Comparison of ENCODE assay signal across 8 cellular contexts in genomic region chr11:69949327-69949726, GRCh38.
DNase-seq lines count a peak whose midpoint lies in the region; ATAC-seq and TF ChIP-seq lines count a peak whose summit lies in the region.

No MANE protein-coding gene starts in this region.

- no peak overlapping the region for H3K56ac ChIP-seq in H9 (ENCODE audit: insufficient read length, low read depth, low read length)

- no peak overlapping the region for H4K8ac ChIP-seq in H9 (replicated peaks; ENCODE audit: insufficient read length, low read depth, low read length)

- no peak for TF ChIP-seq CTCF in H9 (conservative IDR thresholded peaks at IDR 0.05)
- TF ChIP-seq CTCF in spleen (IDR thresholded peaks at IDR 0.05 in 8 of 11, conservative IDR thresholded peaks at IDR 0.05 in 3 of 11), result no peak
- TF ChIP-seq CTCF in GM13977 (IDR thresholded peaks at IDR 0.05; ENCODE audit: extremely low read depth, insufficient read depth, missing control alignments), result no peak
- TF ChIP-seq CTCF in MM.1S (IDR thresholded peaks at IDR 0.05; ENCODE audit: low read length), result no peak

- no peak overlapping the region for H2BK5ac ChIP-seq in H9 (ENCODE audit: insufficient read length, low read length)

- no peaks in the 10 kb centered on the region for H3K23me2 ChIP-seq in H9 (ENCODE audit: insufficient read length, low read depth, low read length, poor library complexity, severe bottlenecking)

- H3K4me1 Mint-ChIP-seq in H9, result peaks cover 22% of the 10 kb centered on the region in 2 experiments

- peaks cover 4 to 9% of the 10 kb centered on the region in 2 experiments; a peak in 3 of 5 replicates for H3K9me3 Mint-ChIP-seq in H9

- no peak overlapping the region for H2BK12ac ChIP-seq in H9 (ENCODE audit: insufficient read length, low read depth, low read length)

- peaks cover 14% of the 10 kb centered on the region for H3K27me3 Mint-ChIP-seq in H9 (ENCODE audit: low read depth)

- no peak overlapping the region for H3T11ph ChIP-seq in H9 (ENCODE audit: low read length)

- no peak overlapping the region for H4K91ac ChIP-seq in H9 (ENCODE audit: insufficient read length, low read depth, low read length)

- peak; percentile 48 for DNase-seq in H9
- peak; percentile 68 for DNase-seq in adipocyte (ENCODE audit: low read depth)
- peak; percentile 59 for DNase-seq in left cardiac atrium
- DNase-seq in spleen, result peak; percentile 27
- no peak for DNase-seq in SHP77 (lab: John Stamatoyannopoulos, UW)
- DNase-seq in GM13977 (ENCODE audit: low spot score), result no peak
- no peak for DNase-seq in NCI-H2029 (lab: John Stamatoyannopoulos, UW)
- DNase-seq in MM.1S, result no peak

- H2AK5ac ChIP-seq in H9 (ENCODE audit: insufficient read length, low read length), result no peak overlapping the region

- H3K18ac ChIP-seq in H9 (ENCODE audit: insufficient read length, low read depth, low read length), result no peak overlapping the region

- no peak overlapping the region for H4K5ac ChIP-seq in H9 (ENCODE audit: insufficient read length, low read depth, low read length)

- H3K27ac ChIP-seq in H9 (ENCODE audit: insufficient read length, low read depth, low read length), result no peak overlapping the region
- H3K27ac ChIP-seq in spleen, result no peak overlapping the region
- H3K27ac ChIP-seq in MM.1S (ENCODE audit: low read length), result no peak overlapping the region

- H3K36me3 ChIP-seq in adipocyte (ENCODE audit: control insufficient read depth, insufficient read depth, low read length, severe bottlenecking) (no peaks in the 10 kb centered on the region), spleen (no peaks in the 10 kb centered on the region), MM.1S (replicated peaks; ENCODE audit: insufficient read depth, low read length) (no peaks in the 10 kb centered on the region)

- H3K4ac ChIP-seq in H9 (ENCODE audit: low read depth, low read length), result no peak overlapping the region

- H2BK15ac ChIP-seq in H9 (ENCODE audit: low read depth, low read length), result no peak overlapping the region

- no peak overlapping the region for H3K14ac ChIP-seq in H9 (ENCODE audit: insufficient read depth, low read length)

- H2AFZ ChIP-seq in H9 (ENCODE audit: low read length), result no peak overlapping the region
- no peak overlapping the region for H2AFZ ChIP-seq in MM.1S (ENCODE audit: low read length)

- H3K9me3 ChIP-seq in H9 (ENCODE audit: control insufficient read depth, low read depth, low read length) (no peaks in the 10 kb centered on the region), adipocyte (ENCODE audit: control insufficient read depth, low read length) (no peaks in the 10 kb centered on the region), spleen (peaks cover 0 to 16% (median 7%) of the 10 kb centered on the region in 8 donors), MM.1S (replicated peaks; ENCODE audit: insufficient read depth, low read length) (no peaks in the 10 kb centered on the region)

- ATAC-seq in left cardiac atrium, result peak; percentile 48 to 87

- no peaks in the 10 kb centered on the region for H3K9me2 ChIP-seq in MM.1S (replicated peaks; ENCODE audit: insufficient read depth, low read length)

- H3K79me1 ChIP-seq in H9 (ENCODE audit: insufficient read depth, low read depth, low read length, poor library complexity, severe bottlenecking), result no peaks in the 10 kb centered on the region

- H3K27ac Mint-ChIP-seq in H9, result no peak overlapping the region; a peak in 1 of 7 replicates

- no peak overlapping the region for H2BK120ac ChIP-seq in H9 (ENCODE audit: low read depth, low read length, poor library complexity, severe bottlenecking)

- H3F3A ChIP-seq in MM.1S (ENCODE audit: insufficient read depth, low read length), result no peaks in the 10 kb centered on the region

- H3K79me2 ChIP-seq in H9 (ENCODE audit: insufficient read depth, low read length) (no peaks in the 10 kb centered on the region), MM.1S (ENCODE audit: low read length) (no peaks in the 10 kb centered on the region)

- H4K20me1 ChIP-seq in H9 (ENCODE audit: control insufficient read depth, insufficient read depth, insufficient read length) (no peaks in the 10 kb centered on the region), MM.1S (ENCODE audit: insufficient read depth, low read length) (no peaks in the 10 kb centered on the region)

- no CpG with 5 or more reads among the region's 6 CpGs for WGBS in H9 (ENCODE audit: extremely low coverage, insufficient read length, low lambda C conversion rate)
- WGBS in spleen, 5 donors, result 63 to 82% (median 76%) methylated on average over 5 to 6 of the region's 6 CpGs

- H3K4me3 ChIP-seq in adipocyte (ENCODE audit: low read length), result no peak overlapping the region
- no peak overlapping the region for H3K4me3 ChIP-seq in spleen
- no peak overlapping the region for H3K4me3 ChIP-seq in MM.1S (ENCODE audit: low read length)

- no peak overlapping the region for H3K23ac ChIP-seq in H9 (ENCODE audit: insufficient read length, low read depth, low read length)

- TF ChIP-seq POLR2A in spleen (IDR thresholded peaks at IDR 0.05), result no peak

- H3K27me3 ChIP-seq in H9 (ENCODE audit: insufficient read depth, low read length), result no peaks in the 10 kb centered on the region
- peaks cover 23% of the 10 kb centered on the region for H3K27me3 ChIP-seq in adipocyte (replicated peaks; ENCODE audit: control insufficient read depth, insufficient read depth, low read length)
- H3K27me3 ChIP-seq in spleen (replicated peaks in 1 of 7), result peaks cover 0 to 65% (median 0%) of the 10 kb centered on the region in 7 donors
- H3K27me3 ChIP-seq in MM.1S (replicated peaks; ENCODE audit: insufficient read depth, low read length), result peaks cover 85% of the 10 kb centered on the region

- no peak overlapping the region for H3K4me3 Mint-ChIP-seq in H9

- no peak overlapping the region for H2BK20ac ChIP-seq in H9 (ENCODE audit: low read depth, low read length, poor library complexity, severe bottlenecking)

- no peak overlapping the region for H3K4me2 ChIP-seq in H9 (ENCODE audit: insufficient read depth, insufficient read length, low read length)
- H3K4me2 ChIP-seq in MM.1S (ENCODE audit: low read depth, low read length), result no peak overlapping the region

- H3K9ac ChIP-seq in H9 (ENCODE audit: extremely low read depth, insufficient read length, low read length), result no peak overlapping the region
- H3K9ac ChIP-seq in adipocyte (ENCODE audit: low read length), result no peak overlapping the region
- no peak overlapping the region for H3K9ac ChIP-seq in MM.1S (ENCODE audit: low read length)

- in situ Hi-C loops in GM13977 (cut with MboI; ENCODE audit: low pct_unique_long_range_greater_than_20kb, low sequenced_read_pairs, unreplicated experiment), result no loop called here

- H3K4me1 ChIP-seq in H9 (ENCODE audit: insufficient read depth, low read length) (no peaks in the 10 kb centered on the region), adipocyte (ENCODE audit: control insufficient read depth, insufficient read depth, low read length) (peaks cover 16% of the 10 kb centered on the region), spleen (no peaks in the 10 kb centered on the region), MM.1S (ENCODE audit: low read length) (no peaks in the 10 kb centered on the region)

- peaks cover 0 to 3% (median 0%) of the 10 kb centered on the region in 3 experiments; a peak in 2 of 7 replicates for H3K36me3 Mint-ChIP-seq in H9 (ENCODE audit: insufficient read depth in 1 of 3, low read depth in 3 of 3)

- intact Hi-C loops in left cardiac atrium (cut with DNase I) (no loop called here), spleen (cut with DNase I; ENCODE audit: low total_unique reads) (no loop called here)

Comparison
In these comparisons a context has a peak if more than half of its experiments do, and no peak if none do; other contexts are left out.
1. DNase-seq: peak in H9 (single experiment), adipocyte (single experiment), left cardiac atrium (single experiment) and spleen (single experiment); none in SHP77 (0 of 2), GM13977 (single experiment), NCI-H2029 (single experiment) and MM.1S (single experiment).